In the genomic region with DNA sequence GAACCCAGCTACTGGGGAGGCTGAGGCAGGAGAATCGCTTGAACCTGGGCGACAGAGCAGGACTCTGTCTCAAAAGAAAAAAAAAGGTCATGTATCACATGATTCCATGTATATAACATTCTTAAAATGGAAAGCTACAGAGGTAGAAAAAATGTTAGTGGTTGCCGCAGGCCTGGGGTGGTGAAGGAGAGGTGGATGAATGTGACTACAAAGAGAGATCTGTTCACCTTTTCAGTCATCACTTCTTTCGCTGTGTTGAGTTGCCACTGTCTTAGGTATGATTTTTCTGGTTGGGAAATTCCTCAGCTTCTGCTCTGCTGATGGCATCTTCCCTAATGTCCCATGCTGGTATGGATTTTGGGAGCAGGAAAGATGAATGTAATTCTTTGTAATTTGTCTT, we compare ENCODE assay signal across 23 cellular contexts. TPM values are rescaled to one million over a fixed set of nuclear protein-coding genes. Genes with fewer than 3 reads are reported as not detected.
DNase-seq lines count a peak whose midpoint lies in the region; ATAC-seq, FAIRE-seq and TF ChIP-seq lines count a peak whose summit lies in the region.
"Had no signal": no experiment of that assay in that cellular context is flagged by ENCODE, and none has a peak within 500 bp of the region (broad histone marks: within the 10 kb centered on the region; RNA-seq: fewer than 3 reads in every experiment).

No MANE protein-coding gene starts in this region.

- no peak overlapping the region for H3K4me3 ChIP-seq in GM12878
- H3K4me3 ChIP-seq: A549; BLaER1 treated with 17β-estradiol and CSF1 and Interleukin-3, amounts not matched to agents 10 nM and 100 nM had no signal

- CTCF ChIA-PET in activated CD4-positive, alpha-beta T cell treated with anti-CD3 and anti-CD28 coated beads for 36 hours (lab: Charles Lee), result interaction anchor here (0.7 kb wide), 1 partner anchor 404 kb away, joined by 9 read pairs; no protein-coding TSS in a partner anchor
- CTCF ChIA-PET in activated naive CD4-positive, alpha-beta T cell treated with anti-CD3 and anti-CD28 coated beads for 36 hours (lab: Charles Lee), result interaction anchor here (0.6 to 0.9 kb wide), 3 partner anchors 118 to 586 kb away, joined by 3 to 4 read pairs (median 3); no protein-coding TSS in a partner anchor
- CTCF ChIA-PET in GM12878 (lab: Yijun Ruan, JAX), result interaction anchor here (0.9 to 1.0 kb wide), 2 partner anchors 19 to 158 kb away, joined by 3 read pairs; no protein-coding TSS in a partner anchor

- BruUV-seq in GM12878 (replicated peaks; lab: Mats Ljungman, UMichigan), result no TSS peak

- TF ChIP-seq EP300 in GM12878 (IDR thresholded peaks at IDR 0.05; ENCODE audit: borderline replicate concordance in 1 of 2, control insufficient read depth in 1 of 2, low read depth in 2 of 2, low read length in 2 of 2), result no peak

- H3K4me1 ChIP-seq in GM12878 (ENCODE audit: control insufficient read depth, insufficient read depth, low read length), result no peaks in the 10 kb centered on the region
- H3K4me1 ChIP-seq: A549, Caco-2 had no signal

- no peaks in the 10 kb centered on the region for H3K27me3 Mint-ChIP-seq in activated CD4-positive, alpha-beta T cell treated with anti-CD3 and anti-CD28 coated beads for 36 hours
- no peaks in the 10 kb centered on the region for H3K27me3 Mint-ChIP-seq in activated naive CD4-positive, alpha-beta T cell treated with anti-CD3 and anti-CD28 coated beads for 36 hours (ENCODE audit: low read depth)
- H3K27me3 Mint-ChIP-seq: B cell; CD4-positive, alpha-beta T cell had no signal

- no peak overlapping the region for H3K9ac ChIP-seq in GM12878 (ENCODE audit: control insufficient read depth, insufficient read depth, low read length)
- H3K9ac ChIP-seq: BLaER1 treated with 17β-estradiol and CSF1 and Interleukin-3, amounts not matched to agents 10 nM and 100 nM had no signal

- peaks cover 2% of the 10 kb centered on the region for H3K9me3 Mint-ChIP-seq in activated CD4-positive, alpha-beta T cell treated with anti-CD3 and anti-CD28 coated beads for 36 hours (ENCODE audit: low read depth)
- H3K9me3 Mint-ChIP-seq in activated naive CD4-positive, alpha-beta T cell treated with anti-CD3 and anti-CD28 coated beads, Interleukin-2, amount 50 U/mL, for 72 hours, result peaks cover 0 to 3% of the 10 kb centered on the region in 2 donors
- H3K9me3 Mint-ChIP-seq in activated naive CD4-positive, alpha-beta T cell treated with anti-CD3 and anti-CD28 coated beads for 36 hours, result peaks cover 4% of the 10 kb centered on the region
- H3K9me3 Mint-ChIP-seq: CD4-positive, alpha-beta T cell had no signal

- TF ChIP-seq CTCF in GM12878 (IDR thresholded peaks at IDR 0.05 in 2 of 3, conservative IDR thresholded peaks at IDR 0.05 in 1 of 3; ENCODE audit: control insufficient read depth in 2 of 3, extremely low read depth in 1 of 3, insufficient read depth in 1 of 3, low read depth in 3 of 3, low read length in 3 of 3), result no peak

- no peak overlapping the region for H3K27ac ChIP-seq in GM12878 (ENCODE audit: control insufficient read depth, insufficient read depth)
- H3K27ac ChIP-seq: 22Rv1; A549; BLaER1 treated with 17β-estradiol and CSF1 and Interleukin-3, amounts not matched to agents 10 nM and 100 nM; C4-2B had no signal

- no peaks in the 10 kb centered on the region for H4K20me1 ChIP-seq in GM12878 (ENCODE audit: control insufficient read depth, insufficient read depth)
- H4K20me1 ChIP-seq: BLaER1 treated with 17β-estradiol and CSF1 and Interleukin-3, amounts not matched to agents 10 nM and 100 nM had no signal

- RAD21 ChIA-PET in GM12878 (lab: Charles Lee; ENCODE audit: unreplicated experiment), result no interaction called here

- H3K4me3 Mint-ChIP-seq in activated CD4-positive, alpha-beta T cell treated with anti-CD3 and anti-CD28 coated beads for 36 hours, result no peak overlapping the region
- H3K4me3 Mint-ChIP-seq in activated naive CD4-positive, alpha-beta T cell treated with anti-CD3 and anti-CD28 coated beads for 36 hours, result no peak overlapping the region
- H3K4me3 Mint-ChIP-seq: B cell; CD4-positive, alpha-beta T cell; CD8-positive, alpha-beta T cell had no signal

- H3K79me2 ChIP-seq in GM12878 (ENCODE audit: control insufficient read depth, insufficient read depth, low read length), result no peaks in the 10 kb centered on the region; the same call in 1 of the 2 replicates

- SMC1A ChIA-PET in GM12878 (lab: Charles Lee; ENCODE audit: uncharacterized antibody, unreplicated experiment), result interaction anchor here (1.1 kb wide), 1 partner anchor 227 kb away, joined by 3 read pairs; no protein-coding TSS in a partner anchor

- in situ Hi-C loops in GM12878 (cut with MboI), result no loop called here

- intact Hi-C loops in activated CD4-positive, alpha-beta T cell treated with anti-CD3 and anti-CD28 coated beads for 36 hours (cut with DNase I, micrococcal nuclease), result no loop called here
- intact Hi-C loops in activated naive CD4-positive, alpha-beta T cell treated with anti-CD3 and anti-CD28 coated beads for 36 hours (cut with micrococcal nuclease), result no loop called here
- intact Hi-C loops in GM12878 (cut with micrococcal nuclease; ENCODE audit: unreplicated experiment), result no loop called here

- TF ChIP-seq POLR2A in GM12892 (IDR thresholded peaks at IDR 0.05; ENCODE audit: low read depth, low read length) (no peak), GM12878 (IDR thresholded peaks at IDR 0.05; ENCODE audit: low read depth, low read length) (no peak)

- FAIRE-seq in GM12892 (lab: Jason Lieb, UNC) (peak; percentile 36), GM12878 (lab: Jason Lieb, UNC) (peak; percentile 31)
- FAIRE-seq: A549, D721Med, G401.6, GM12891, GM18507, GM19239 had no signal

- no peak overlapping the region for H3K27ac Mint-ChIP-seq in activated CD4-positive, alpha-beta T cell treated with anti-CD3 and anti-CD28 coated beads for 36 hours
- peak overlapping the region in 1 of 2 donors; percentile 51 for H3K27ac Mint-ChIP-seq in activated naive CD4-positive, alpha-beta T cell treated with anti-CD3 and anti-CD28 coated beads, Interleukin-2, amount 50 U/mL, for 72 hours
- H3K27ac Mint-ChIP-seq in activated naive CD4-positive, alpha-beta T cell treated with anti-CD3 and anti-CD28 coated beads for 36 hours, result no peak overlapping the region
- H3K27ac Mint-ChIP-seq: B cell; CD4-positive, alpha-beta T cell; CD8-positive, alpha-beta T cell had no signal

- H3K4me1 Mint-ChIP-seq in activated CD4-positive, alpha-beta T cell treated with anti-CD3 and anti-CD28 coated beads for 36 hours, result peaks cover 8% of the 10 kb centered on the region
- H3K4me1 Mint-ChIP-seq in activated naive CD4-positive, alpha-beta T cell treated with anti-CD3 and anti-CD28 coated beads for 36 hours (ENCODE audit: low read depth), result peaks cover 7% of the 10 kb centered on the region

- no peak overlapping the region for H3K4me2 ChIP-seq in GM12878 (ENCODE audit: control insufficient read depth, insufficient read depth)
- H3K4me2 ChIP-seq: A549; BLaER1 treated with 17β-estradiol and CSF1 and Interleukin-3, amounts not matched to agents 10 nM and 100 nM had no signal

- POLR2A ChIA-PET in activated CD4-positive, alpha-beta T cell treated with anti-CD3 and anti-CD28 coated beads for 36 hours (lab: Charles Lee), result no interaction called here
- POLR2A ChIA-PET in GM12878 (lab: Charles Lee), result interaction anchor here (0.7 kb wide), 1 partner anchor 339 kb away, joined by 4 read pairs; no protein-coding TSS in a partner anchor

- H3K36me3 Mint-ChIP-seq in activated CD4-positive, alpha-beta T cell treated with anti-CD3 and anti-CD28 coated beads for 36 hours (ENCODE audit: low read depth), result no peaks in the 10 kb centered on the region
- no peaks in the 10 kb centered on the region for H3K36me3 Mint-ChIP-seq in activated naive CD4-positive, alpha-beta T cell treated with anti-CD3 and anti-CD28 coated beads, Interleukin-2, amount 50 U/mL, for 72 hours
- no peaks in the 10 kb centered on the region for H3K36me3 Mint-ChIP-seq in activated naive CD4-positive, alpha-beta T cell treated with anti-CD3 and anti-CD28 coated beads for 36 hours (ENCODE audit: low read depth)

- no peaks in the 10 kb centered on the region for H3K9me3 ChIP-seq in GM12878 (replicated peaks; ENCODE audit: control insufficient read depth, insufficient read depth, low read length)
- H3K9me3 ChIP-seq: A549, Caco-2 had no signal

- WGBS in GM12878 (ENCODE audit: insufficient coverage, insufficient replicate concordance, low lambda C conversion rate, missing lambda C conversion rate), result 73% methylated on average over 4 of the region's 4 CpGs

- no peaks in the 10 kb centered on the region for H3K36me3 ChIP-seq in GM12878 (ENCODE audit: control insufficient read depth in 2 of 2, insufficient read depth in 2 of 2, low read length in 1 of 2)
- H3K36me3 ChIP-seq: BLaER1 treated with 17β-estradiol and CSF1 and Interleukin-3, amounts not matched to agents 10 nM and 100 nM had no signal

- ATAC-seq in activated CD4-positive, alpha-beta T cell treated with anti-CD3 and anti-CD28 coated beads for 36 hours, result peak; percentile 49
- ATAC-seq in activated naive CD4-positive, alpha-beta T cell treated with anti-CD3 and anti-CD28 coated beads, Interleukin-2, amount 50 U/mL, for 72 hours, result peak; percentile 36 to 72
- ATAC-seq in GM12878, result no peak
- ATAC-seq in GM18867 (IDR thresholded peaks at IDR 0.05; ENCODE audit: unreplicated experiment), result no peak
- ATAC-seq: A549; CD8-positive, alpha-beta T cell had no signal

- no peak for TF ChIP-seq RAD21 in GM12878 (IDR thresholded peaks at IDR 0.05; ENCODE audit: insufficient read depth, low read depth, low read length)

- no peak overlapping the region for H2AFZ ChIP-seq in GM12878 (ENCODE audit: control insufficient read depth, low read depth, low read length)

- H3K27me3 ChIP-seq in GM12878 (replicated peaks in 1 of 2; ENCODE audit: control insufficient read depth in 2 of 2, insufficient read depth in 2 of 2, low read length in 1 of 2), result no peaks in the 10 kb centered on the region
- H3K27me3 ChIP-seq: BLaER1 treated with 17β-estradiol and CSF1 and Interleukin-3, amounts not matched to agents 10 nM and 100 nM had no signal

- no peak for DNase-seq in activated CD4-positive, alpha-beta T cell treated with anti-CD3 and anti-CD28 coated beads for 36 hours
- DNase-seq in activated CD4-positive, alpha-beta T cell treated with anti-CD3 and anti-CD28 coated beads for 1 hour, result no peak
- no peak for DNase-seq in activated naive CD4-positive, alpha-beta T cell treated with anti-CD3 and anti-CD28 coated beads, Interleukin-2, amount 50 U/mL, for 72 hours (ENCODE audit: low spot score in 2 of 2)
- DNase-seq in activated naive CD4-positive, alpha-beta T cell treated with anti-CD3 and anti-CD28 coated beads for 36 hours, result no peak
- no peak for DNase-seq in GM12892 (ENCODE audit: insufficient read length)
- no peak for DNase-seq in GM12878 (ENCODE audit: low read depth, low spot score)
- DNase-seq: AML-193; Caco-2; Calu3; CD4-positive, alpha-beta T cell; CD8-positive, alpha-beta T cell; DMS79 treated with DMSO at 0.1 percent for 48 hours had no signal

RNA-seq across cellular contexts. Expression of a gene that starts 5.3 kb away (rescaled TPM):
- total RNA-seq in activated CD4-positive, alpha-beta T cell treated with anti-CD3 and anti-CD28 coated beads for 36 hours, result 10 to 100 TPM; 67.7 to 76.6 TPM
- total RNA-seq in activated naive CD4-positive, alpha-beta T cell treated with anti-CD3 and anti-CD28 coated beads, Interleukin-2, amount 50 U/mL, for 72 hours, result 10 to 100 TPM; 61.4 to 69.4 TPM
- 10 to 100 TPM; 56.7 to 64.6 TPM for total RNA-seq in activated naive CD4-positive, alpha-beta T cell treated with anti-CD3 and anti-CD28 coated beads for 36 hours
- 34.0 TPM for polyA plus RNA-seq in GM12892 (2012; ENCODE audit: missing spikeins)
- 34.6 and 37.5 TPM in 2 replicates for total RNA-seq in GM12878 (2013; cell fraction: nucleolus; rRNA removed)
- total RNA-seq in GM12878 (2014; rRNA removed) (33.2 and 41.0 TPM in 2 replicates), GM12878 (2014; rRNA removed; fragmentation: Illumina TruSeq; extraction: Trizol) (49.8 and 52.7 TPM in 2 replicates), GM12878 (2021) (35.6 and 37.4 TPM in 2 replicates)
- 6.9 TPM for polyA plus RNA-seq in GM12878 (2011; ENCODE audit: low read depth)
- polyA plus RNA-seq in GM12878 (2011; rRNA removed) (52.1 and 88.6 TPM in 2 replicates), GM12878 (2014; fragmentation: Illumina TruSeq; extraction: Trizol) (49.2 and 66.8 TPM in 2 replicates), GM12878 (2014; fragmentation: Nextera tagmentation; extraction: Ambion mirVana) (10 to 100 TPM; 30.6 to 30.9 TPM), GM12878 (2014; rRNA removed) (34.5 and 46.3 TPM in 2 replicates), GM12878 (2016; fragmentation: Nextera tagmentation; extraction: Ambion mirVana) (10 to 100 TPM; 77.6 to 89.5 TPM)
- 22.6 and 23.0 TPM in 2 replicates for polyA plus RNA-seq in GM12878 (2011; cell fraction: cytosol; rRNA removed)
- polyA plus RNA-seq in GM12878 (2011; cell fraction: nucleus; rRNA removed), result 27.8 and 30.8 TPM in 2 replicates
- polyA plus RNA-seq in GM12878 (2012), result 29.5 and 36.5 TPM in 2 replicates
- 4.3 and 6.6 TPM in 2 replicates for polyA minus RNA-seq in GM12878 (2011; rRNA and poly(A)+ RNA removed)
- 5.9 and 7.2 TPM in 2 replicates for polyA minus RNA-seq in GM12878 (2011; cell fraction: cytosol; rRNA and poly(A)+ RNA removed)
- polyA minus RNA-seq in GM12878 (2011; cell fraction: nucleus; rRNA and poly(A)+ RNA removed), result 4.8 and 6.1 TPM in 2 replicates

RNA-seq across cellular contexts. Expression of a gene that starts 26.5 kb away (rescaled TPM):
- 10 to 100 TPM in 1 of 2 experiments, 1 to 10 TPM in 1; 6.1 to 10.6 TPM for total RNA-seq in activated CD4-positive, alpha-beta T cell treated with anti-CD3 and anti-CD28 coated beads for 36 hours
- 10 to 100 TPM; 14.5 to 20.7 TPM for total RNA-seq in activated naive CD4-positive, alpha-beta T cell treated with anti-CD3 and anti-CD28 coated beads, Interleukin-2, amount 50 U/mL, for 72 hours
- total RNA-seq in activated naive CD4-positive, alpha-beta T cell treated with anti-CD3 and anti-CD28 coated beads for 36 hours, result 1 to 10 TPM; 7.6 to 9.6 TPM
- polyA plus RNA-seq in GM12892 (2012; ENCODE audit: missing spikeins), result 4.5 TPM
- 11.5 and 13.8 TPM in 2 replicates for total RNA-seq in GM12878 (2013; cell fraction: nucleolus; rRNA removed)
- 2.7 and 3.4 TPM in 2 replicates for total RNA-seq in GM12878 (2014; rRNA removed)
- total RNA-seq in GM12878 (2014; rRNA removed; fragmentation: Illumina TruSeq; extraction: Trizol), result 1.8 and 2.2 TPM in 2 replicates
- total RNA-seq in GM12878 (2021), result 5.3 and 5.5 TPM in 2 replicates
- polyA plus RNA-seq in GM12878 (2011; ENCODE audit: low read depth), result 3.0 TPM
- polyA plus RNA-seq in GM12878 (2011; rRNA removed), result 9.9 and 10.2 TPM in 2 replicates
- 3.3 and 4.7 TPM in 2 replicates for polyA plus RNA-seq in GM12878 (2011; cell fraction: cytosol; rRNA removed)
- polyA plus RNA-seq in GM12878 (2011; cell fraction: nucleus; rRNA removed), result 5.6 and 11.5 TPM in 2 replicates
- polyA plus RNA-seq in GM12878 (2012), result 5.3 and 5.5 TPM in 2 replicates
- polyA plus RNA-seq in GM12878 (2014; fragmentation: Illumina TruSeq; extraction: Trizol), result 3.2 and 3.4 TPM in 2 replicates
- 1 to 10 TPM; 2.5 to 2.7 TPM for polyA plus RNA-seq in GM12878 (2014; fragmentation: Nextera tagmentation; extraction: Ambion mirVana)
- polyA plus RNA-seq in GM12878 (2014; rRNA removed), result 2.6 and 3.0 TPM in 2 replicates
- 1 to 10 TPM; 4.5 to 5.5 TPM for polyA plus RNA-seq in GM12878 (2016; fragmentation: Nextera tagmentation; extraction: Ambion mirVana)
- 4.0 and 4.3 TPM in 2 replicates for polyA minus RNA-seq in GM12878 (2011; rRNA and poly(A)+ RNA removed)
- 4.0 and 4.8 TPM in 2 replicates for polyA minus RNA-seq in GM12878 (2011; cell fraction: cytosol; rRNA and poly(A)+ RNA removed)
- 3.4 and 4.5 TPM in 2 replicates for polyA minus RNA-seq in GM12878 (2011; cell fraction: nucleus; rRNA and poly(A)+ RNA removed)

RNA-seq across cellular contexts. Expression of a gene that starts 59.0 kb away (rescaled TPM):
- 10 to 100 TPM; 14.5 to 20.3 TPM for total RNA-seq in activated CD4-positive, alpha-beta T cell treated with anti-CD3 and anti-CD28 coated beads for 36 hours
- total RNA-seq in activated naive CD4-positive, alpha-beta T cell treated with anti-CD3 and anti-CD28 coated beads, Interleukin-2, amount 50 U/mL, for 72 hours, result 10 to 100 TPM; 22.8 to 44.9 TPM
- total RNA-seq in activated naive CD4-positive, alpha-beta T cell treated with anti-CD3 and anti-CD28 coated beads for 36 hours, result 10 to 100 TPM; 15.9 to 19.4 TPM
- polyA plus RNA-seq in GM12892 (2012; ENCODE audit: missing spikeins), result 10.0 TPM
- 31.6 and 32.3 TPM in 2 replicates for total RNA-seq in GM12878 (2013; cell fraction: nucleolus; rRNA removed)
- total RNA-seq in GM12878 (2014; rRNA removed) (9.9 and 12.6 TPM in 2 replicates), GM12878 (2014; rRNA removed; fragmentation: Illumina TruSeq; extraction: Trizol) (11.2 TPM in 2 replicates), GM12878 (2021) (10.3 and 13.4 TPM in 2 replicates)
- 4.9 TPM for polyA plus RNA-seq in GM12878 (2011; ENCODE audit: low read depth)
- polyA plus RNA-seq in GM12878 (2011; rRNA removed) (15.9 and 23.8 TPM in 2 replicates), GM12878 (2014; fragmentation: Illumina TruSeq; extraction: Trizol) (13.6 and 16.3 TPM in 2 replicates), GM12878 (2014; fragmentation: Nextera tagmentation; extraction: Ambion mirVana) (1 to 10 TPM; 3.7 to 4.8 TPM), GM12878 (2014; rRNA removed) (8.9 and 9.6 TPM in 2 replicates), GM12878 (2016; fragmentation: Nextera tagmentation; extraction: Ambion mirVana) (10 to 100 TPM; 18.8 to 21.4 TPM)
- polyA plus RNA-seq in GM12878 (2011; cell fraction: cytosol; rRNA removed), result 4.9 and 6.4 TPM in 2 replicates
- polyA plus RNA-seq in GM12878 (2011; cell fraction: nucleus; rRNA removed), result 8.2 and 8.6 TPM in 2 replicates
- 7.9 and 11.3 TPM in 2 replicates for polyA plus RNA-seq in GM12878 (2012)
- polyA minus RNA-seq in GM12878 (2011; rRNA and poly(A)+ RNA removed), result 8.0 and 9.6 TPM in 2 replicates
- 3.7 and 3.8 TPM in 2 replicates for polyA minus RNA-seq in GM12878 (2011; cell fraction: cytosol; rRNA and poly(A)+ RNA removed)
- polyA minus RNA-seq in GM12878 (2011; cell fraction: nucleus; rRNA and poly(A)+ RNA removed), result 3.1 and 9.6 TPM in 2 replicates

Comparison
In these comparisons a context has a peak if more than half of its experiments do, and no peak if none do; other contexts are left out.
1. ATAC-seq: peak in activated CD4-positive, alpha-beta T cell treated with anti-CD3 and anti-CD28 coated beads for 36 hours (single experiment) and activated naive CD4-positive, alpha-beta T cell treated with anti-CD3 and anti-CD28 coated beads, Interleukin-2, amount 50 U/mL, for 72 hours (2 of 2); none in GM12878 (single experiment) and GM18867 (single experiment).